In the genomic region with DNA sequence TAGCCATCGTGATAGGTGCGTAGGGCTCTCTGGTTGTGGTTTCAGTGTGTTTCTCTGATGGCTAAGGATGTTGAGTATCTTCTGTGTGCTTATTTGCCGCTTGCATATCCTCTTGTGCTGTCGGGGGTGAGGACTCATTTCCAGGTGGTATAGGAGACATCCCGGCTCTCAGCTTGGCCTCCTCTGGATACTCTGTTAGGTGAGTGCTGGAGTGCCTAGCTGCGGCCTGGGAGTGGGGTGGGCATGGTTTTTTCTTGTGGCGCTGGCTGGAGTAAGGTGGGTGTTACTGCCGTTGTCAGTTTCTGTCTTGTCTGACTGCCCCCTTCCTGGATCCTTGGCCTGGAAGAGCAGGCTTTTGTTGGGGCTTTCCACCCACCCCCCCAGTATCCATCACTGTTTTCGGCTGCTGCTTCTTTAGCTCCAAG, we compare ENCODE assay signal across 14 cellular contexts.
DNase-seq lines count a peak whose midpoint lies in the region; ATAC-seq, FAIRE-seq and TF ChIP-seq lines count a peak whose summit lies in the region.
"Had no signal": no experiment of that assay in that cellular context is flagged by ENCODE, and none has a peak within 500 bp of the region (broad histone marks: within the 10 kb centered on the region; RNA-seq: fewer than 3 reads in every experiment).

No MANE protein-coding gene starts in this region.

- H4K91ac ChIP-seq in trophoblast cell (ENCODE audit: low read depth, low read length) = no peak overlapping the region

- DNase-seq in Caco-2 = no peak
- DNase-seq in T-cell = peak in 1 of 34 experiments; percentile 5
- no peak for DNase-seq in epithelial cell of esophagus (ENCODE audit: low read depth)
- DNase-seq in small intestine = no peak
- DNase-seq in NCI-H446 (lab: John Stamatoyannopoulos, UW) = no peak
- DNase-seq in trophoblast cell = no peak
- no peak for DNase-seq in NCI-H748 (lab: John Stamatoyannopoulos, UW; ENCODE audit: unreplicated experiment)
- DNase-seq: activated effector memory CD4-positive, alpha-beta T cell treated with Interleukin-2 at 50 U/mL for 16 hours; NCI-H2081; right lobe of liver; stimulated activated naive CD8-positive, alpha-beta T cell treated with anti-CD3 and anti-CD28 coated beads, Interleukin-15, amount 100 ng/mL, for 72 hours had no signal

- H2BK12ac ChIP-seq in trophoblast cell (ENCODE audit: low read length) = no peak overlapping the region

- no peak overlapping the region for H3K23ac ChIP-seq in trophoblast cell (ENCODE audit: low read length)

- no peaks in the 10 kb centered on the region for H3K27me3 ChIP-seq in Caco-2 (replicated peaks; ENCODE audit: control insufficient read depth, insufficient read depth, low read length)
- no peaks in the 10 kb centered on the region for H3K27me3 ChIP-seq in small intestine (ENCODE audit: control insufficient read depth in 2 of 2, insufficient read depth in 2 of 2, low read length in 2 of 2)
- H3K27me3 ChIP-seq in trophoblast cell (ENCODE audit: insufficient read depth, low read length) = no peaks in the 10 kb centered on the region
- H3K27me3 ChIP-seq: right lobe of liver had no signal

- H3K27ac ChIP-seq in small intestine (ENCODE audit: low read depth in 1 of 2, low read length in 1 of 2) (peak overlapping the region; percentile 96 to 98), trophoblast cell (ENCODE audit: low read depth, low read length) (no peak overlapping the region)
- H3K27ac ChIP-seq: right lobe of liver had no signal

- POLR2A ChIA-PET in Caco-2 (lab: Charles Lee) (no interaction called here), T-cell (lab: Charles Lee) (interaction anchor here (0.6 to 0.7 kb wide), 3 partner anchors 18 to 610 kb away, joined by 3 read pairs; no protein-coding TSS in a partner anchor)

- TF ChIP-seq CTCF in Caco-2 (IDR thresholded peaks at IDR 0.05; ENCODE audit: insufficient read depth in 1 of 2, low read depth in 1 of 2, low read length in 1 of 2, severe bottlenecking in 1 of 2, unreplicated experiment in 1 of 2) (no peak), epithelial cell of esophagus (IDR thresholded peaks at IDR 0.05; ENCODE audit: insufficient read depth, low read depth, low read length, missing control alignments) (peak; percentile 2)

- H3K36me3 ChIP-seq in Caco-2 (ENCODE audit: control insufficient read depth, insufficient read depth, low read length) (no peaks in the 10 kb centered on the region), small intestine (ENCODE audit: control insufficient read depth in 2 of 2, insufficient read depth in 2 of 2, low read length in 2 of 2) (no peaks in the 10 kb centered on the region), trophoblast cell (ENCODE audit: control insufficient read depth in 1 of 2, insufficient read depth in 2 of 2, low read length in 2 of 2) (peaks cover 0 to 3% of the 10 kb centered on the region in 2 experiments)
- H3K36me3 ChIP-seq: right lobe of liver had no signal

- H2BK120ac ChIP-seq in trophoblast cell (ENCODE audit: insufficient read depth, low read length, poor library complexity) = no peak overlapping the region

- H3K9ac ChIP-seq in trophoblast cell (ENCODE audit: low read length) = no peak overlapping the region

- H3K4me1 Mint-ChIP-seq in Caco-2 (ENCODE audit: low read depth, unreplicated experiment) (peaks cover 28% of the 10 kb centered on the region), T-cell (peaks cover 93 to 99% (median 96%) of the 10 kb centered on the region in 3 donors)

- H3K4me2 ChIP-seq in trophoblast cell (ENCODE audit: low read length) = no peak overlapping the region

- H3K9me3 Mint-ChIP-seq in Caco-2 (ENCODE audit: unreplicated experiment) (no peaks in the 10 kb centered on the region), T-cell (peaks cover 0 to 9% (median 0%) of the 10 kb centered on the region in 3 donors)

- H3K79me1 ChIP-seq in trophoblast cell (ENCODE audit: low read length) = no peaks in the 10 kb centered on the region

- intact Hi-C loops in Caco-2 (cut with micrococcal nuclease; ENCODE audit: unreplicated experiment) = no loop called here

- H4K8ac ChIP-seq in trophoblast cell (ENCODE audit: low read depth, low read length) = no peak overlapping the region

- no peak for ATAC-seq in T-cell (replicated peaks in 1 of 4)
- ATAC-seq: HCT116; SK-N-SH treated with all-trans-retinoic acid at 6 μM for 48 hours; stimulated activated naive CD8-positive, alpha-beta T cell treated with anti-CD3 and anti-CD28 coated beads, Interleukin-15, amount 100 ng/mL, for 72 hours had no signal

- H3K9me3 ChIP-seq in Caco-2 = no peaks in the 10 kb centered on the region
- no peaks in the 10 kb centered on the region for H3K9me3 ChIP-seq in small intestine (ENCODE audit: control insufficient read depth, low read depth)
- H3K9me3 ChIP-seq in trophoblast cell (ENCODE audit: insufficient read depth, low read depth, low read length) = no peaks in the 10 kb centered on the region
- H3K9me3 ChIP-seq: right lobe of liver had no signal

- H3K27me3 Mint-ChIP-seq in Caco-2 (ENCODE audit: insufficient read depth, unreplicated experiment) (no peaks in the 10 kb centered on the region), T-cell (no peaks in the 10 kb centered on the region)
- H3K27me3 Mint-ChIP-seq: stimulated activated naive CD8-positive, alpha-beta T cell treated with anti-CD3 and anti-CD28 coated beads, Interleukin-15, amount 100 ng/mL, for 72 hours had no signal

- no peak overlapping the region for H2AFZ ChIP-seq in trophoblast cell (ENCODE audit: insufficient read depth, low read length, poor library complexity)

- no peak overlapping the region for H3K4me3 Mint-ChIP-seq in Caco-2 (ENCODE audit: unreplicated experiment)
- H3K4me3 Mint-ChIP-seq in T-cell = peak overlapping the region; percentile 31 to 79 (median 46)

- H3K4ac ChIP-seq in trophoblast cell (ENCODE audit: low read depth, low read length) = no peak overlapping the region

- 92 to 93% (median 92%) methylated on average over 9 of the region's 9 CpGs for WGBS in small intestine, 3 donors
- no CpG with 5 or more reads among the region's 9 CpGs for WGBS in trophoblast cell (ENCODE audit: extremely low coverage, insufficient coverage, insufficient read length)

- BruUV-seq in Caco-2 (replicated peaks; lab: Mats Ljungman, UMichigan) = no TSS peak

- H3K27ac Mint-ChIP-seq in Caco-2 (ENCODE audit: unreplicated experiment) = peak overlapping the region; percentile 86
- peak overlapping the region; percentile 98 to 100 for H3K27ac Mint-ChIP-seq in T-cell

- H3K4me3 ChIP-seq in Caco-2 (ENCODE audit: low read depth, low read length) = no peak overlapping the region
- no peak overlapping the region for H3K4me3 ChIP-seq in epithelial cell of esophagus (ENCODE audit: low read length)
- H3K4me3 ChIP-seq in small intestine (ENCODE audit: low read depth in 1 of 2, low read length in 2 of 2) = no peak overlapping the region
- H3K4me3 ChIP-seq in trophoblast cell (ENCODE audit: low read depth, low read length) = no peak overlapping the region
- H3K4me3 ChIP-seq: right lobe of liver had no signal

- H4K12ac ChIP-seq in trophoblast cell (ENCODE audit: low read depth, low read length) = no peak overlapping the region

- H3K36me3 Mint-ChIP-seq in Caco-2 (ENCODE audit: insufficient read depth, unreplicated experiment) (peaks cover 81% of the 10 kb centered on the region), T-cell (peaks cover 33% of the 10 kb centered on the region)

- H2AK5ac ChIP-seq in trophoblast cell (ENCODE audit: low read length) = no peak overlapping the region

- FAIRE-seq in small intestine (lab: Jason Lieb, UNC) = no peak
- FAIRE-seq: islet of Langerhans had no signal

- H3K79me2 ChIP-seq in trophoblast cell (ENCODE audit: control insufficient read depth, insufficient read depth, low read length, poor library complexity) = peaks cover 2% of the 10 kb centered on the region

- H3K14ac ChIP-seq in trophoblast cell (ENCODE audit: low read length) = no peak overlapping the region

- CTCF ChIA-PET in Caco-2 (lab: Charles Lee) (no interaction called here), T-cell (lab: Charles Lee) (interaction anchor here in 1 of 2 donors (0.9 kb wide), 1 partner anchor 12 kb away, joined by 3 read pairs; no protein-coding TSS in a partner anchor)

- H2BK5ac ChIP-seq in trophoblast cell (ENCODE audit: low read depth, low read length, poor library complexity) = no peak overlapping the region

- H3K4me1 ChIP-seq in Caco-2 (peaks cover 19% of the 10 kb centered on the region), small intestine (ENCODE audit: control insufficient read depth in 2 of 2, insufficient read depth in 1 of 2, low read depth in 1 of 2, low read length in 1 of 2) (peaks cover 18 to 30% of the 10 kb centered on the region in 2 donors), trophoblast cell (ENCODE audit: control insufficient read depth in 1 of 2, insufficient read depth in 2 of 2, low read length in 2 of 2) (peaks cover 7 to 12% of the 10 kb centered on the region in 2 experiments)
- H3K4me1 ChIP-seq: right lobe of liver had no signal

- no peak overlapping the region for H3K18ac ChIP-seq in trophoblast cell (ENCODE audit: low read length)
